Comparison of ENCODE assay signal across 1 cellular context in the genomic region with DNA sequence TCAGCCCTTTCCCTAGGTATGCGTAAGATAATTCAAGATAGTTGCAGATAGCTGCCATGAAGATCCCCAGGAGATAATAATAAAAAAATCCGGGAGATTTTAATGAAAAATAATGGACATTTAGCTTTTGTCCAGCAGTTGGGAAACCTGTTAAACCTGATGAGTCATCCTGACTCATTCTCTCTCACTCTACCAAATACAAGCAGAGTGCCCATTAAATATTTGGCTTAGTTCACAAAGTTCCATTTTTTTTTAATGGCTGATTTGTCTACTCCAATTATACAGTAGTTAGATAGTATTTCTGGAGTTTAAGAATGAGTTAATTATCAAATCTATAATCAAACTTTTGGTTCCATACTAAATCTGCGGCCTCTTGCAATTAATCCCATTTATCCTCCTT.
TF ChIP-seq lines count a peak whose summit lies in the region.

No MANE protein-coding gene starts in this region.

TF ChIP-seq in H1, 55 proteins besides CTCF, POLR2A, EP300 and RAD21:
- TF ChIP-seq MAFK (IDR thresholded peaks at IDR 0.05; ENCODE audit: low read depth, low read length) (peak; percentile 31; the same call in 1 of the 2 replicates), SAP30 (IDR thresholded peaks at IDR 0.05; ENCODE audit: insufficient read depth, insufficient replicate concordance, low read length) (no peak), CEBPB (IDR thresholded peaks at IDR 0.05; ENCODE audit: low read depth, low read length) (no peak), GABPA (IDR thresholded peaks at IDR 0.05; ENCODE audit: borderline replicate concordance, insufficient read depth, low read length) (no peak), CBX8 (IDR thresholded peaks at IDR 0.05; ENCODE audit: borderline replicate concordance, low read depth, low read length) (no peak), HDAC2 (IDR thresholded peaks at IDR 0.05; ENCODE audit: borderline replicate concordance in 1 of 2, low read depth in 2 of 2, low read length in 2 of 2) (no peak), BACH1 (IDR thresholded peaks at IDR 0.05; ENCODE audit: low read length) (peak; percentile 76), CBX5 (IDR thresholded peaks at IDR 0.05; ENCODE audit: low read depth, low read length) (no peak)
- TF ChIP-seq, protein P1, sequence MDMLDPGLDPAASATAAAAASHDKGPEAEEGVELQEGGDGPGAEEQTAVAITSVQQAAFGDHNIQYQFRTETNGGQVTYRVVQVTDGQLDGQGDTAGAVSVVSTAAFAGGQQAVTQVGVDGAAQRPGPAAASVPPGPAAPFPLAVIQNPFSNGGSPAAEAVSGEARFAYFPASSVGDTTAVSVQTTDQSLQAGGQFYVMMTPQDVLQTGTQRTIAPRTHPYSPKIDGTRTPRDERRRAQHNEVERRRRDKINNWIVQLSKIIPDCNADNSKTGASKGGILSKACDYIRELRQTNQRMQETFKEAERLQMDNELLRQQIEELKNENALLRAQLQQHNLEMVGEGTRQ (IDR thresholded peaks at IDR 0.05; ENCODE audit: low read length), result no peak
TF ChIP-seq in H1: peak in this region for 2.
